In the genomic region with DNA sequence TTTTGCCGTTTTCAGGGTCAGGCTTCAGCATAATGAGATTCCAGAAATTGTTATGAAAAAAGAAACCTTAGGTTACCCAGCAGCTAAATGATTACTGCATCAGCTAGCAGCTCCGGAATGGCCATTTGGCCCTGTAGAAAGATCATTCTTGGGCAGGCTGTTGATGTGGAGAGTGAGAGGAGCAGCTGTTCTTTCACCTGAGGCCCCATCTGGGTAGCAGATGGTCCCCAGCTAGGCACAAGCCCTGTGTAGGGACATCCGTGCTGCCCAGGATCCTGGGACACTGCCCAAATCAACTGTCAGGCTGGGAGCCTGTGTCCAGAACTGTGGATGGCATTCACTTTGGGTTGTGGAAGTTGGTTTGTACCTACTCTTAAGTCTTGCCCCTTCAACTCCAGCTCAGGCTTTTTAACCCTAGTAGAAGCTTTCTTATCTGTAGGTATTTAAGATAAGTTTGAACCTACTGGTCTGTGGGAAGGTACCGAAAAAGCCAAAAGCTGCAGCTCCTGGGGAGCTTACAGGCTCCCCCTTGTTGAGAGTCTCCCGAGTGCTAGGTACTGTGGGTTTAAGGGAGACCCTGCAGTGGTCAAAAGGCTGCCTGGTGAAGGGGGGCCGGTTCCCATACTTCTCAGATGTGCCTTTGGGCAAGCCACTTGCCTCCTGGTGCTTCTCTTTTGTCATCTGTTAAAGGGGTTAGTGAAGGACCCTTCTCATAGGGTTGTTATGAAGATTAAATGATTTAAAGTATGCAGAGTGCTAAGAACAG, we compare ENCODE assay signal across 24 cellular contexts.
DNase-seq lines count a peak whose midpoint lies in the region; ATAC-seq, FAIRE-seq and TF ChIP-seq lines count a peak whose summit lies in the region.
"Had no signal": no experiment of that assay in that cellular context is flagged by ENCODE, and none has a peak within 500 bp of the region (broad histone marks: within the 10 kb centered on the region; RNA-seq: fewer than 3 reads in every experiment).

No MANE protein-coding gene starts in this region.

- H3K27ac Mint-ChIP-seq in WTC11, result no peak overlapping the region
- peak overlapping the region; percentile 75 for H3K27ac Mint-ChIP-seq in mesothelial cell of epicardium
- H3K27ac Mint-ChIP-seq in activated T-cell treated with anti-CD3 and anti-CD28 coated beads, Interleukin-2, amount 50 U/mL, for 72 hours, result no peak overlapping the region
- H3K27ac Mint-ChIP-seq: activated naive CD4-positive, alpha-beta T cell treated with anti-CD3 and anti-CD28 coated beads, Interleukin-2, amount 50 U/mL, for 24 hours had no signal

- 75 to 85% (median 78%) methylated on average over 6 of the region's 6 CpGs for WGBS in small intestine, 3 donors

- peaks cover 66% of the 10 kb centered on the region for H3K4me1 Mint-ChIP-seq in WTC11
- peaks cover 49% of the 10 kb centered on the region for H3K4me1 Mint-ChIP-seq in mesothelial cell of epicardium
- peaks cover 7% of the 10 kb centered on the region for H3K4me1 Mint-ChIP-seq in activated T-cell treated with anti-CD3 and anti-CD28 coated beads, Interleukin-2, amount 50 U/mL, for 72 hours (ENCODE audit: low read depth)

- peak overlapping the region in 1 of 2 donors; percentile 14 for H3K27ac ChIP-seq in small intestine (ENCODE audit: low read depth in 1 of 2, low read length in 1 of 2)
- H3K27ac ChIP-seq: coronary artery, PC-9, stomach, uterus had no signal

- H3K4me3 Mint-ChIP-seq in WTC11 (no peak overlapping the region), mesothelial cell of epicardium (no peak overlapping the region)
- no peak overlapping the region for H3K4me3 Mint-ChIP-seq in activated T-cell treated with anti-CD3 and anti-CD28 coated beads, Interleukin-2, amount 50 U/mL, for 72 hours
- H3K4me3 Mint-ChIP-seq: activated naive CD4-positive, alpha-beta T cell treated with anti-CD3 and anti-CD28 coated beads, Interleukin-2, amount 50 U/mL, for 24 hours; activated T-cell treated with anti-CD3 and anti-CD28 coated beads, Interleukin-2, amount 50 U/mL, for 4 hours; naive B cell had no signal

- no peaks in the 10 kb centered on the region for H3K36me3 ChIP-seq in small intestine (ENCODE audit: control insufficient read depth in 2 of 2, insufficient read depth in 2 of 2, low read length in 2 of 2)
- H3K36me3 ChIP-seq: stomach, uterus had no signal

- no peaks in the 10 kb centered on the region for H3K9me3 ChIP-seq in small intestine (ENCODE audit: control insufficient read depth, low read depth)
- H3K9me3 ChIP-seq: stomach, uterus had no signal

- H3K27me3 ChIP-seq in small intestine (ENCODE audit: control insufficient read depth in 2 of 2, insufficient read depth in 2 of 2, low read length in 2 of 2), result no peaks in the 10 kb centered on the region
- H3K27me3 ChIP-seq: stomach, uterus had no signal

- no peak overlapping the region for H3K4me3 ChIP-seq in small intestine (ENCODE audit: low read depth in 1 of 2, low read length in 2 of 2)
- H3K4me3 ChIP-seq: coronary artery, PC-9, stomach, uterus had no signal

- ATAC-seq in WTC11 (peak; percentile 63), HG02678 (IDR thresholded peaks at IDR 0.05; ENCODE audit: unreplicated experiment) (no peak), sciatic nerve (no peak)
- no peak for ATAC-seq in activated T-cell treated with anti-CD3 and anti-CD28 coated beads, Interleukin-2, amount 50 U/mL, for 72 hours (replicated peaks in 1 of 2)
- ATAC-seq: activated CD4-positive, CD25-positive, alpha-beta regulatory T cell treated with anti-CD3 and anti-CD28 coated beads, Interleukin-2, amount 50 U/mL, for 24 hours; activated T-cell treated with anti-CD3 and anti-CD28 coated beads, Interleukin-2, amount 50 U/mL, for 4 hours had no signal

- FAIRE-seq in small intestine (lab: Jason Lieb, UNC), result no peak
- FAIRE-seq: endometrium had no signal

- H3K27me3 Mint-ChIP-seq in WTC11 (ENCODE audit: low read depth) (no peaks in the 10 kb centered on the region), mesothelial cell of epicardium (ENCODE audit: low read depth) (no peaks in the 10 kb centered on the region)
- peaks cover 21% of the 10 kb centered on the region for H3K27me3 Mint-ChIP-seq in activated T-cell treated with anti-CD3 and anti-CD28 coated beads, Interleukin-2, amount 50 U/mL, for 72 hours (ENCODE audit: low read depth)

- TF ChIP-seq CTCF in WTC11 (IDR thresholded peaks at IDR 0.05) (no peak), mesothelial cell of epicardium (IDR thresholded peaks at IDR 0.05; ENCODE audit: unreplicated experiment) (no peak)

- CTCF ChIA-PET in WTC11 (lab: Charles Lee), result interaction anchor here (1.0 to 1.5 kb wide), 3 partner anchors 11 to 63 kb away, joined by 3 to 9 read pairs (median 6); a partner anchor contains a TSS

- H3K4me1 ChIP-seq in small intestine (ENCODE audit: control insufficient read depth in 2 of 2, insufficient read depth in 1 of 2, low read depth in 1 of 2, low read length in 1 of 2), result peaks cover 2 to 5% of the 10 kb centered on the region in 2 donors
- H3K4me1 ChIP-seq: uterus had no signal

- POLR2A ChIA-PET in WTC11 (lab: Charles Lee), result interaction anchor here (0.9 kb wide), 1 partner anchor 10 kb away, joined by 3 read pairs; no protein-coding TSS in a partner anchor

- H3K9me3 Mint-ChIP-seq in WTC11 (no peaks in the 10 kb centered on the region), mesothelial cell of epicardium (peaks cover 6% of the 10 kb centered on the region)
- H3K9me3 Mint-ChIP-seq in activated T-cell treated with anti-CD3 and anti-CD28 coated beads, Interleukin-2, amount 50 U/mL, for 72 hours, result no peaks in the 10 kb centered on the region
- H3K9me3 Mint-ChIP-seq: activated naive CD4-positive, alpha-beta T cell treated with anti-CD3 and anti-CD28 coated beads, Interleukin-2, amount 50 U/mL, for 24 hours; activated T-cell treated with anti-CD3 and anti-CD28 coated beads, Interleukin-2, amount 50 U/mL, for 4 hours; naive B cell had no signal

- intact Hi-C loops in sciatic nerve (cut with DNase I), result no loop called here

- DNase-seq in D341Med (ENCODE audit: low spot score) (peak; percentile 73), NCI-H1694 treated with DMSO at 0.1 percent for 48 hours (lab: John Stamatoyannopoulos, UW) (peak; percentile 35), WTC11 (ENCODE audit: low spot score) (no peak), mesothelial cell of epicardium (ENCODE audit: low spot score in 2 of 2, unreplicated experiment in 2 of 2) (no peak), sciatic nerve (ENCODE audit: low spot score) (no peak), small intestine (no peak)
- no peak for DNase-seq in activated T-cell treated with anti-CD3 and anti-CD28 coated beads, Interleukin-2, amount 50 U/mL, for 72 hours
- DNase-seq: ACHN; activated T-cell treated with anti-CD3 and anti-CD28 coated beads, Interleukin-2, amount 50 U/mL, for 4 hours; DMS79; GOT3; hippocampal formation; naive B cell; NCI-H2081; NCI-H774; PC-9; stomach; T1000; uterus had no signal

- 0 out of 2 replicates have a peak, but pooled peaks cover 2% of the 10 kb centered on the region for H3K36me3 Mint-ChIP-seq in WTC11
- H3K36me3 Mint-ChIP-seq in mesothelial cell of epicardium, result peaks cover 3% of the 10 kb centered on the region
- no peaks in the 10 kb centered on the region for H3K36me3 Mint-ChIP-seq in activated T-cell treated with anti-CD3 and anti-CD28 coated beads, Interleukin-2, amount 50 U/mL, for 72 hours (ENCODE audit: insufficient read depth in 2 of 2)
- H3K36me3 Mint-ChIP-seq: activated naive CD4-positive, alpha-beta T cell treated with anti-CD3 and anti-CD28 coated beads, Interleukin-2, amount 50 U/mL, for 24 hours; naive B cell had no signal

TF ChIP-seq in WTC11, 78 proteins besides CTCF, POLR2A, EP300 and RAD21 (continues in another document):
- TF ChIP-seq JAZF1 (CRISPR knock-in tag; IDR thresholded peaks at IDR 0.05) (no peak), GRHL2 (CRISPR knock-in tag; IDR thresholded peaks at IDR 0.05; ENCODE audit: insufficient replicate concordance, severe bottlenecking) (no peak), GTF2I (CRISPR knock-in tag; conservative IDR thresholded peaks at IDR 0.05) (no peak), OVOL2 (CRISPR knock-in tag; IDR thresholded peaks at IDR 0.05; ENCODE audit: borderline replicate concordance) (no peak)
- TF ChIP-seq, protein P1, sequence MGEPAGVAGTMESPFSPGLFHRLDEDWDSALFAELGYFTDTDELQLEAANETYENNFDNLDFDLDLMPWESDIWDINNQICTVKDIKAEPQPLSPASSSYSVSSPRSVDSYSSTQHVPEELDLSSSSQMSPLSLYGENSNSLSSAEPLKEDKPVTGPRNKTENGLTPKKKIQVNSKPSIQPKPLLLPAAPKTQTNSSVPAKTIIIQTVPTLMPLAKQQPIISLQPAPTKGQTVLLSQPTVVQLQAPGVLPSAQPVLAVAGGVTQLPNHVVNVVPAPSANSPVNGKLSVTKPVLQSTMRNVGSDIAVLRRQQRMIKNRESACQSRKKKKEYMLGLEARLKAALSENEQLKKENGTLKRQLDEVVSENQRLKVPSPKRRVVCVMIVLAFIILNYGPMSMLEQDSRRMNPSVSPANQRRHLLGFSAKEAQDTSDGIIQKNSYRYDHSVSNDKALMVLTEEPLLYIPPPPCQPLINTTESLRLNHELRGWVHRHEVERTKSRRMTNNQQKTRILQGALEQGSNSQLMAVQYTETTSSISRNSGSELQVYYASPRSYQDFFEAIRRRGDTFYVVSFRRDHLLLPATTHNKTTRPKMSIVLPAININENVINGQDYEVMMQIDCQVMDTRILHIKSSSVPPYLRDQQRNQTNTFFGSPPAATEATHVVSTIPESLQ (CRISPR knock-in tag; IDR thresholded peaks at IDR 0.05), result no peak
- TF ChIP-seq, protein P2, sequence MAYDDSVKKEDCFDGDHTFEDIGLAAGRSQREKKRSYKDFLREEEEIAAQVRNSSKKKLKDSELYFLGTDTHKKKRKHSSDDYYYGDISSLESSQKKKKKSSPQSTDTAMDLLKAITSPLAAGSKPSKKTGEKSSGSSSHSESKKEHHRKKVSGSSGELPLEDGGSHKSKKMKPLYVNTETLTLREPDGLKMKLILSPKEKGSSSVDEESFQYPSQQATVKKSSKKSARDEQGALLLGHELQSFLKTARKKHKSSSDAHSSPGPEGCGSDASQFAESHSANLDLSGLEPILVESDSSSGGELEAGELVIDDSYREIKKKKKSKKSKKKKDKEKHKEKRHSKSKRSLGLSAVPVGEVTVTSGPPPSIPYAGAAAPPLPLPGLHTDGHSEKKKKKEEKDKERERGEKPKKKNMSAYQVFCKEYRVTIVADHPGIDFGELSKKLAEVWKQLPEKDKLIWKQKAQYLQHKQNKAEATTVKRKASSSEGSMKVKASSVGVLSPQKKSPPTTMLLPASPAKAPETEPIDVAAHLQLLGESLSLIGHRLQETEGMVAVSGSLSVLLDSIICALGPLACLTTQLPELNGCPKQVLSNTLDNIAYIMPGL (CRISPR knock-in tag; IDR thresholded peaks at IDR 0.05), result no peak

Comparison
In these comparisons a context has a peak if more than half of its experiments do, and no peak if none do; other contexts are left out.
1. DNase-seq: peak in D341Med (single experiment) and NCI-H1694 treated with DMSO at 0.1 percent for 48 hours (single experiment); none in WTC11 (single experiment), mesothelial cell of epicardium (0 of 2), activated T-cell treated with anti-CD3 and anti-CD28 coated beads, Interleukin-2, amount 50 U/mL, for 72 hours (0 of 2), sciatic nerve (single experiment) and small intestine (single experiment).